1 cellular context compared by ENCODE assay signal in the genomic region with DNA sequence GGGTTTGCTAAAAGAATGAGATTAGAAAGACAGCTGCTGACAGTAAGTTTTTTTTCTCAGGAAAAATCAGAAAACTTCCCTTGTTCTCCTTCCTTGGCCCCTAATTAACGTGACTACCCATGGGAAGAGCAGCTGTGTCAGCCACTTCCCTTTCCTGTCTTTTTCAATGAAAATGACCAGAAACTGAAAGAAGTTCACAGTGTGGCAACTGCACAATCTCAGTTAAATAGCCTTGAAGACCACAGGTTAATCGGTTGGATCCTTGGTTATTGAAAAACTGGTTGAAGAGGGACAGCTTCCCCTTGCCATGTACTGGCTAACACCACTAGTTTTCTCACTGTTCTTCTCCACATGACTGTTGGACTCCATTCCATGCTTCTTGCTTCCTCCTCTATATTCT.
TF ChIP-seq lines count a peak whose summit lies in the region.

No MANE protein-coding gene starts in this region.

TF ChIP-seq in IMR-90, 13 proteins besides CTCF, POLR2A, EP300 and RAD21 (continued from another document):
- TF ChIP-seq, protein P1, sequence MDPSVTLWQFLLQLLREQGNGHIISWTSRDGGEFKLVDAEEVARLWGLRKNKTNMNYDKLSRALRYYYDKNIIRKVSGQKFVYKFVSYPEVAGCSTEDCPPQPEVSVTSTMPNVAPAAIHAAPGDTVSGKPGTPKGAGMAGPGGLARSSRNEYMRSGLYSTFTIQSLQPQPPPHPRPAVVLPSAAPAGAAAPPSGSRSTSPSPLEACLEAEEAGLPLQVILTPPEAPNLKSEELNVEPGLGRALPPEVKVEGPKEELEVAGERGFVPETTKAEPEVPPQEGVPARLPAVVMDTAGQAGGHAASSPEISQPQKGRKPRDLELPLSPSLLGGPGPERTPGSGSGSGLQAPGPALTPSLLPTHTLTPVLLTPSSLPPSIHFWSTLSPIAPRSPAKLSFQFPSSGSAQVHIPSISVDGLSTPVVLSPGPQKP (IDR thresholded peaks at IDR 0.05; ENCODE audit: borderline replicate concordance, low read depth, low read length): no peak
- TF ChIP-seq RFX5 (IDR thresholded peaks at IDR 0.05; ENCODE audit: low read depth, low read length): no peak
- no peak for TF ChIP-seq NFE2L2 (IDR thresholded peaks at IDR 0.05; ENCODE audit: low read depth, low read length)
- no peak for TF ChIP-seq BHLHE40 (IDR thresholded peaks at IDR 0.05; ENCODE audit: low read depth, low read length)
- TF ChIP-seq CHD1 (IDR thresholded peaks at IDR 0.05; ENCODE audit: low read depth, low read length): no peak
- no peak for TF ChIP-seq RCOR1 (IDR thresholded peaks at IDR 0.05; ENCODE audit: insufficient replicate concordance, low read length)
- no peak for TF ChIP-seq MXI1 (IDR thresholded peaks at IDR 0.05; ENCODE audit: borderline replicate concordance, low read depth, low read length)
